In the genomic region with DNA sequence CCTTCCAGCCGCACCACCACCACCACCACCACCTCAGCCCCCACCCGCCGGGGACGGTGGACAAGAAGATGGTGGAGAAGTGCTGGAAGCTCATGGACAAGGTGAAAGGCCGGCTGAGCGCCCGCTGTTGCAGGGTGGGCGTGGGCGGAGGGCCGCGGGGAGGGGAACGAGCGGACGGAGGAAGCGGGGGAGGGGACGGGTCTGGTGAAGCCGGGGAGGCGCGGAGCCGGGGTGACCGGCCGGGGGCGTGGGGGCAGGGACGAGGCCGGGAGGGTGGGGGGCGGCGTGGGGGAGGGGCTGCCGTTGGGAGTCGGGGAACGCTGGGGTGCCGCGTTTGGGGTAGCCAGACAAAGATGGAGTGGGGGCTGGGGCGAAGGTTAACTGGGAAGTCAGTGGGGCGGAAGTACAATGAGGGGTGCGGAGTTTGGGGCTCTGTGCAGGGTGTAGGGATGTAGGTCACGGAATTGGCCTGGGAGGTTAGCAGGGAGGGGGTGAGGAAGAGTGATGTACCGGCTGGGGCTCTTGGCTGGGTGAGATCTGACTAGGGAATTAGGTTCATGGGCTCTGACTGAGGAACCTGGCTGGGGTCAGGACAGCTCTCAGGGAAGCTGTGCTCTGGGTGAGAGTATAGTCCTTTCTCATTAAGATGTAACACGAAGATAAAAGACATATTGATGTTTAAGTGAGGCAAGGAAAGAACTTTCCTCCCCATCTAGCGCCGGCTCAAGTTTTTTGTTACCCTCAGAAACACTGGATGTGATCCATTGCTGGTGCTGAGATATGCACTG, we compare ENCODE assay signal across 8 cellular contexts. TPM values are rescaled to one million over a fixed set of nuclear protein-coding genes. Genes with fewer than 3 reads are reported as not detected.
A peak's percentile ranks its signal among the peaks of the same experiment; 100 is the strongest.
DNase-seq lines count a peak whose midpoint lies in the region; ATAC-seq and TF ChIP-seq lines count a peak whose summit lies in the region.

No MANE protein-coding gene starts in this region.

- peak; percentile 27 to 38 for DNase-seq in activated CD4-positive, alpha-beta T cell treated with anti-CD3 and anti-CD28 coated beads, Interleukin-2, amount 50 U/mL, for 4 hours
- DNase-seq in effector memory CD4-positive, alpha-beta T cell: peak; percentile 21 to 47 (median 34)
- DNase-seq in mesothelial cell of epicardium (ENCODE audit: low spot score in 2 of 2, unreplicated experiment in 2 of 2): peak in 1 of 2 experiments; percentile 35
- DNase-seq in stimulated activated CD8-positive, alpha-beta memory T cell treated with anti-CD3 and anti-CD28 coated beads, Interleukin-15, amount 100 ng/mL, for 4 hours (ENCODE audit: low read depth in 2 of 2): peak; percentile 5 to 28

- H4K20me1 ChIP-seq in BLaER1: peaks cover 43% of the 10 kb centered on the region

- no peaks in the 10 kb centered on the region for H3K9me3 Mint-ChIP-seq in IgD-negative memory B cell
- H3K9me3 Mint-ChIP-seq in mesothelial cell of epicardium: no peaks in the 10 kb centered on the region

- no peaks in the 10 kb centered on the region for H3K36me3 ChIP-seq in BLaER1
- no peaks in the 10 kb centered on the region for H3K36me3 ChIP-seq in effector memory CD4-positive, alpha-beta T cell (ENCODE audit: control insufficient read depth, insufficient read depth, low read length)

- H3K4me3 ChIP-seq in BLaER1: peak overlapping the region; percentile 98
- H3K4me3 ChIP-seq in effector memory CD4-positive, alpha-beta T cell (ENCODE audit: insufficient read depth, low read depth, low read length, poor library complexity, severe bottlenecking): peak overlapping the region; percentile 100

- peaks cover 33% of the 10 kb centered on the region for H3K4me1 ChIP-seq in BLaER1
- peaks cover 12% of the 10 kb centered on the region for H3K4me1 ChIP-seq in effector memory CD4-positive, alpha-beta T cell (ENCODE audit: control insufficient read depth, insufficient read depth, low read length, poor library complexity, severe bottlenecking)

- H3K4me3 Mint-ChIP-seq in IgD-negative memory B cell (peak overlapping the region; percentile 92 to 99 (median 98)), mesothelial cell of epicardium (peak overlapping the region; percentile 90)

- TF ChIP-seq CTCF in mesothelial cell of epicardium (IDR thresholded peaks at IDR 0.05; ENCODE audit: unreplicated experiment): no peak

- H3K9ac ChIP-seq in BLaER1: peak overlapping the region; percentile 89

- peak overlapping the region; percentile 94 for H3K4me2 ChIP-seq in BLaER1

- H3K27me3 Mint-ChIP-seq in IgD-negative memory B cell (no peaks in the 10 kb centered on the region), mesothelial cell of epicardium (ENCODE audit: low read depth) (no peaks in the 10 kb centered on the region)

- H3K27ac Mint-ChIP-seq in IgD-negative memory B cell: peak overlapping the region; percentile 84 to 96 (median 85)
- peak overlapping the region; percentile 96 for H3K27ac Mint-ChIP-seq in mesothelial cell of epicardium

- H3K27ac ChIP-seq in BLaER1: peak overlapping the region; percentile 82
- H3K27ac ChIP-seq in effector memory CD4-positive, alpha-beta T cell (ENCODE audit: insufficient read depth, low read length, poor library complexity, severe bottlenecking): peak overlapping the region; percentile 92

- H3K4me1 Mint-ChIP-seq in IgD-negative memory B cell: peaks cover 23 to 29% (median 27%) of the 10 kb centered on the region in 3 donors
- H3K4me1 Mint-ChIP-seq in mesothelial cell of epicardium: peaks cover 25% of the 10 kb centered on the region

- H3K9me3 ChIP-seq in BLaER1: no peaks in the 10 kb centered on the region
- H3K9me3 ChIP-seq in effector memory CD4-positive, alpha-beta T cell (ENCODE audit: control insufficient read depth, low read length): no peaks in the 10 kb centered on the region

- H3K36me3 Mint-ChIP-seq in IgD-negative memory B cell (no peaks in the 10 kb centered on the region), mesothelial cell of epicardium (no peaks in the 10 kb centered on the region)

- no peaks in the 10 kb centered on the region for H3K27me3 ChIP-seq in BLaER1
- no peaks in the 10 kb centered on the region for H3K27me3 ChIP-seq in effector memory CD4-positive, alpha-beta T cell (replicated peaks; ENCODE audit: control insufficient read depth, insufficient read depth, low read length, poor library complexity, severe bottlenecking)

- peak; percentile 23 for ATAC-seq in GM19455 (IDR thresholded peaks at IDR 0.05; ENCODE audit: unreplicated experiment)
- no peak for ATAC-seq in GM21526 (IDR thresholded peaks at IDR 0.05; ENCODE audit: low FRiP score, unreplicated experiment)

RNA-seq across cellular contexts. Expression of a gene that starts 0.6 kb away (rescaled TPM):
- 10.0 TPM for polyA plus RNA-seq in IgD-negative memory B cell
- 27.5 to 28.0 TPM (median 27.6 TPM) in 3 replicates for total RNA-seq in mesothelial cell of epicardium

RNA-seq across cellular contexts. Expression of a gene that starts 21.4 kb away (rescaled TPM):
- polyA plus RNA-seq in IgD-negative memory B cell: not detected
- 0.42 to 0.67 TPM (median 0.66 TPM) in 3 replicates for total RNA-seq in mesothelial cell of epicardium

RNA-seq across cellular contexts. Expression of a gene that starts 38.2 kb away (rescaled TPM):
- 5.6 TPM for polyA plus RNA-seq in IgD-negative memory B cell
- 21.2 to 21.9 TPM (median 21.8 TPM) in 3 replicates for total RNA-seq in mesothelial cell of epicardium

RNA-seq across cellular contexts. Expression of a gene that starts 57.9 kb away (rescaled TPM):
- polyA plus RNA-seq in IgD-negative memory B cell: not detected
- 1.9 to 2.6 TPM (median 2.0 TPM) in 3 replicates for total RNA-seq in mesothelial cell of epicardium
